8 cellular contexts compared by ENCODE assay signal in the genomic region with DNA sequence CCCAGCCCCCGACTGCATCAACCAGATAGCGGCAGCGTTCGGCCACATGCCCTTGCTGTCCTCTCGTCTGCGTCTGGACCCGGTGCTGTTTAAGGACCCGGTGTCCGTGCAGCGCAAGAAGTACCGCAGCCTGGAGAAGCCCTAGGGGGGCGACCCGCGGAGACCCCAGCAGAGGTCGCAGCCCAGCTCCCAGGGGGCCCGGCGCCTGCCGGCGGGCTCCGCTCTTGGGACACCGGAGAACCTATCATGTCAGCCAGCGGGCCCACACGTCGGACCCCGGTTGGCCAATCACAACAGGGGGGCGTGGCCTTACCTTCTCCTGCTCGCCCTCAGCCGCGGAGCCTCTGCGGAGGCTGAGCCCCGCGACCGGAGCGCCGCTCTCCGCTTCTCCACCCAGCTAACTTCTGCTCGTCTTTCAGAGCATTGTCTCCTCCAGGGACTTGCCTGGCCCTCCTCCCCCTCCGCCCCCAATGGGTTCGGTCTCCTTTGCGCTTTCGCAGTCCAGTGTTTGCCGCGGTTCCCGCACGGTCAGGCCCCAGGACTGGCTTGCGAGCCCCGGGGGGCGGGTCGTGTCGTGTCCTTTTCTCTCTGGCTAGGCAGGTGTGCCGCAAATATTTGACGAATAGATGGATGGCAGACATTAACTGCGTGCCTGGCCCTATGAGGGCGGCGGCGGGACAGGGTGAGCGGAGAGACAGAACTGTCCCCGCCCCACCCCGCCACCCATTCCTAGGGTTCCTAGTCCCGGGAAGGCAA. TPM values are rescaled to one million over a fixed set of nuclear protein-coding genes. Genes with fewer than 3 reads are reported as not detected.
DNase-seq lines count a peak whose midpoint lies in the region; TF ChIP-seq lines count a peak whose summit lies in the region.

No MANE protein-coding gene starts in this region.

- H3K27ac Mint-ChIP-seq in H9, result no peak overlapping the region

- H2AFZ ChIP-seq in H9 (ENCODE audit: low read length) (no peak overlapping the region), MM.1S (ENCODE audit: low read length) (peak overlapping the region; percentile 100), neuron (ENCODE audit: low read depth, low read length) (peak overlapping the region; percentile 98)

- no peaks in the 10 kb centered on the region for H3K9me3 Mint-ChIP-seq in H9

- H3K27me3 ChIP-seq in H9 (ENCODE audit: insufficient read depth, low read length) (peaks cover 4% of the 10 kb centered on the region; the same call in 1 of the 2 replicates), MM.1S (replicated peaks; ENCODE audit: insufficient read depth, low read length) (peaks cover 51% of the 10 kb centered on the region), SJCRH30 (no peaks in the 10 kb centered on the region), neuron (ENCODE audit: insufficient read depth, low read length) (peaks cover 2% of the 10 kb centered on the region), stomach smooth muscle (ENCODE audit: control insufficient read depth in 1 of 2, insufficient read depth in 2 of 2, low read length in 2 of 2) (peaks cover 0 to 4% of the 10 kb centered on the region in 2 donors)

- H3T11ph ChIP-seq in H9 (ENCODE audit: low read length), result no peak overlapping the region

- H3K36me3 ChIP-seq in MM.1S (replicated peaks; ENCODE audit: insufficient read depth, low read length), result no peaks in the 10 kb centered on the region
- H3K36me3 ChIP-seq in SJCRH30, result peaks cover 10% of the 10 kb centered on the region
- no peaks in the 10 kb centered on the region for H3K36me3 ChIP-seq in neuron (ENCODE audit: insufficient read depth, low read length)
- H3K36me3 ChIP-seq in stomach smooth muscle (ENCODE audit: control insufficient read depth in 2 of 2, insufficient read depth in 2 of 2, low read length in 2 of 2), result no peaks in the 10 kb centered on the region

- H3K4me3 Mint-ChIP-seq in H9, result peak overlapping the region; percentile 81 to 88

- H3K36me3 Mint-ChIP-seq in H9 (ENCODE audit: insufficient read depth in 1 of 3, low read depth in 3 of 3), result no peaks in the 10 kb centered on the region

- no peak; the same call in 2 of the 3 replicates for TF ChIP-seq CTCF in H9 (conservative IDR thresholded peaks at IDR 0.05)
- no peak for TF ChIP-seq CTCF in MM.1S (IDR thresholded peaks at IDR 0.05; ENCODE audit: low read length)

- H3K18ac ChIP-seq in H9 (ENCODE audit: insufficient read length, low read depth, low read length), result no peak overlapping the region

- H3K4me2 ChIP-seq in H9 (ENCODE audit: insufficient read depth, insufficient read length, low read length) (peak overlapping the region; percentile 78), MM.1S (ENCODE audit: low read depth, low read length) (peak overlapping the region; percentile 100)

- peak; percentile 93 for DNase-seq in EH (ENCODE audit: low read depth)
- peak; percentile 95 for DNase-seq in H9
- DNase-seq in MM.1S, result peak; percentile 94
- DNase-seq in SJCRH30, result peak; percentile 97
- peak; percentile 72 to 89 (median 77) for DNase-seq in activated naive CD4-positive, alpha-beta T cell (lab: John Stamatoyannopoulos, UW)
- peak; percentile 84 for DNase-seq in foreskin melanocyte

- peak overlapping the region; percentile 91 for H3K4me3 ChIP-seq in MM.1S (ENCODE audit: low read length)
- H3K4me3 ChIP-seq in SJCRH30, result peak overlapping the region; percentile 59
- H3K4me3 ChIP-seq in neuron (ENCODE audit: low read length), result peak overlapping the region; percentile 71
- H3K4me3 ChIP-seq in stomach smooth muscle (ENCODE audit: low read length in 2 of 2), result peak overlapping the region; percentile 93 to 96

- H3K27ac ChIP-seq in H9 (ENCODE audit: insufficient read length, low read depth, low read length) (no peak overlapping the region), MM.1S (ENCODE audit: low read length) (no peak overlapping the region), SJCRH30 (no peak overlapping the region; the same call in 1 of the 2 replicates), stomach smooth muscle (ENCODE audit: low read length) (peak overlapping the region; percentile 73)

- no CpG with 5 or more reads among the region's 60 CpGs for WGBS in H9 (ENCODE audit: extremely low coverage, insufficient read length, low lambda C conversion rate)

- H3K56ac ChIP-seq in H9 (ENCODE audit: insufficient read length, low read depth, low read length), result no peak overlapping the region

- H3K79me1 ChIP-seq in H9 (ENCODE audit: insufficient read depth, low read depth, low read length, poor library complexity, severe bottlenecking), result no peaks in the 10 kb centered on the region

- H2BK5ac ChIP-seq in H9 (ENCODE audit: insufficient read length, low read length), result no peak overlapping the region

- no peak overlapping the region for H3K9ac ChIP-seq in H9 (ENCODE audit: extremely low read depth, insufficient read length, low read length)
- H3K9ac ChIP-seq in MM.1S (ENCODE audit: low read length), result peak overlapping the region; percentile 57; the same call in 1 of the 2 replicates
- peak overlapping the region; percentile 80 to 88 for H3K9ac ChIP-seq in stomach smooth muscle (ENCODE audit: low read length in 2 of 2)

- peaks cover 9% of the 10 kb centered on the region in 2 experiments for H3K4me1 Mint-ChIP-seq in H9

- H2BK12ac ChIP-seq in H9 (ENCODE audit: insufficient read length, low read depth, low read length), result no peak overlapping the region

- H3K14ac ChIP-seq in H9 (ENCODE audit: insufficient read depth, low read length), result no peak overlapping the region

- H4K91ac ChIP-seq in H9 (ENCODE audit: insufficient read length, low read depth, low read length), result no peak overlapping the region

- peaks cover 12% of the 10 kb centered on the region for H3K23me2 ChIP-seq in H9 (ENCODE audit: insufficient read length, low read depth, low read length, poor library complexity, severe bottlenecking)

- no peak overlapping the region for H4K5ac ChIP-seq in H9 (ENCODE audit: insufficient read length, low read depth, low read length)

- H2BK120ac ChIP-seq in H9 (ENCODE audit: low read depth, low read length, poor library complexity, severe bottlenecking), result no peak overlapping the region

- no peaks in the 10 kb centered on the region for H3F3A ChIP-seq in MM.1S (ENCODE audit: insufficient read depth, low read length)

- H2AK5ac ChIP-seq in H9 (ENCODE audit: insufficient read length, low read length), result no peak overlapping the region

- no peak overlapping the region for H3K23ac ChIP-seq in H9 (ENCODE audit: insufficient read length, low read depth, low read length)

- H3K79me2 ChIP-seq in H9 (ENCODE audit: insufficient read depth, low read length) (no peaks in the 10 kb centered on the region), MM.1S (ENCODE audit: low read length) (no peaks in the 10 kb centered on the region)

- no peak overlapping the region for H3K4ac ChIP-seq in H9 (ENCODE audit: low read depth, low read length)

- peaks cover 76% of the 10 kb centered on the region for H3K27me3 Mint-ChIP-seq in H9 (ENCODE audit: low read depth)

- H3K9me3 ChIP-seq in H9 (ENCODE audit: control insufficient read depth, low read depth, low read length), result no peaks in the 10 kb centered on the region
- no peaks in the 10 kb centered on the region for H3K9me3 ChIP-seq in MM.1S (replicated peaks; ENCODE audit: insufficient read depth, low read length)
- no peaks in the 10 kb centered on the region for H3K9me3 ChIP-seq in SJCRH30 (replicated peaks)
- no peaks in the 10 kb centered on the region for H3K9me3 ChIP-seq in neuron (ENCODE audit: low read length)
- H3K9me3 ChIP-seq in stomach smooth muscle (ENCODE audit: control insufficient read depth in 2 of 2, low read length in 2 of 2), result no peaks in the 10 kb centered on the region

- H4K8ac ChIP-seq in H9 (replicated peaks; ENCODE audit: insufficient read length, low read depth, low read length), result no peak overlapping the region

- H2BK15ac ChIP-seq in H9 (ENCODE audit: low read depth, low read length), result no peak overlapping the region

- no peak overlapping the region for H2BK20ac ChIP-seq in H9 (ENCODE audit: low read depth, low read length, poor library complexity, severe bottlenecking)

- H4K20me1 ChIP-seq in H9 (ENCODE audit: control insufficient read depth, insufficient read depth, insufficient read length) (no peaks in the 10 kb centered on the region), MM.1S (ENCODE audit: insufficient read depth, low read length) (no peaks in the 10 kb centered on the region)

- H3K9me2 ChIP-seq in MM.1S (replicated peaks; ENCODE audit: insufficient read depth, low read length), result no peaks in the 10 kb centered on the region

- H3K4me1 ChIP-seq in H9 (ENCODE audit: insufficient read depth, low read length), result no peaks in the 10 kb centered on the region; the same call in 1 of the 2 replicates
- 0 out of 2 replicates have a peak, but pooled peaks cover 3% of the 10 kb centered on the region for H3K4me1 ChIP-seq in MM.1S (ENCODE audit: low read length)
- H3K4me1 ChIP-seq in SJCRH30, result peaks cover 8% of the 10 kb centered on the region
- H3K4me1 ChIP-seq in neuron (ENCODE audit: insufficient read depth, low read length), result peaks cover 8% of the 10 kb centered on the region
- H3K4me1 ChIP-seq in stomach smooth muscle (ENCODE audit: control insufficient read depth, insufficient read depth, low read length), result peaks cover 18% of the 10 kb centered on the region

RNA-seq across cellular contexts. Expression of a gene that starts 10.5 kb away (rescaled TPM):
- total RNA-seq in H9 (2021), result 0.35 TPM in 2 replicates
- total RNA-seq in SJCRH30 (2014; rRNA removed; shearing (Covaris generic)), result 0.08 and 0.26 TPM in 2 replicates

RNA-seq across cellular contexts. Expression of a gene that starts 13.8 kb away (rescaled TPM):
- 1.0 and 1.1 TPM in 2 replicates for total RNA-seq in H9 (2021)
- total RNA-seq in SJCRH30 (2014; rRNA removed; shearing (Covaris generic)), result 32.7 and 38.7 TPM in 2 replicates

RNA-seq across cellular contexts. Expression of a gene that starts 32.0 kb away (rescaled TPM):
- not detected in 2 replicates for total RNA-seq in H9 (2021)
- total RNA-seq in SJCRH30 (2014; rRNA removed; shearing (Covaris generic)), result not detected in 2 replicates

RNA-seq across cellular contexts. Expression of a gene that starts 37.5 kb away (rescaled TPM):
- 8.2 and 12.4 TPM in 2 replicates for total RNA-seq in H9 (2021)
- 3.8 and 4.0 TPM in 2 replicates for total RNA-seq in SJCRH30 (2014; rRNA removed; shearing (Covaris generic))

Comparison
In these comparisons a context has a peak if more than half of its experiments do, and no peak if none do; other contexts are left out.
1. RNA of a gene that starts 13.8 kb away (total RNA-seq): 32.7 to 38.7 TPM in SJCRH30; 1.0 to 1.1 TPM in H9; every median in the first group is over 10 times any median in the second.
2. Peak in every context shown above with its lines, with median percentiles within 50 percentile points of each other: DNase-seq and H3K4me3 ChIP-seq.